Comparison of ENCODE assay signal across 8 cellular contexts in genomic region chr20:20743511-20744169, GRCh38. TPM values are rescaled to one million over a fixed set of nuclear protein-coding genes. Genes with fewer than 3 reads are reported as not detected.
DNase-seq lines count a peak whose midpoint lies in the region; ATAC-seq and TF ChIP-seq lines count a peak whose summit lies in the region.

No MANE protein-coding gene starts in this region.

- H3K4me1 ChIP-seq in gastroesophageal sphincter, result peaks cover 0 to 50% (median 4%) of the 10 kb centered on the region in 3 donors

- TF ChIP-seq POLR2A in gastroesophageal sphincter (IDR thresholded peaks at IDR 0.05), result no peak

- peak; percentile 93 for ATAC-seq in gastroesophageal sphincter

- no peak for TF ChIP-seq EP300 in gastroesophageal sphincter (IDR thresholded peaks at IDR 0.05)

- DNase-seq in NCI-H2171 treated with DMSO at 0.1 percent for 48 hours (lab: John Stamatoyannopoulos, UW) (peak; percentile 10), NCI-H2171 (lab: John Stamatoyannopoulos, UW) (no peak), RWPE1 (ENCODE audit: low spot score) (no peak), occipital lobe (lab: John Stamatoyannopoulos, UW) (peak; percentile 37), NCI-H187 (lab: John Stamatoyannopoulos, UW) (no peak)
- no peak for DNase-seq in activated CD4-positive, alpha-beta T cell treated with anti-CD3 and anti-CD28 coated beads, Interleukin-2, amount 50 U/mL, for 4 hours
- no peak for DNase-seq in activated CD4-positive, alpha-beta T cell treated with anti-CD3 and anti-CD28 coated beads, Interleukin-2, amount 50 U/mL, for 1 hour

- WGBS in gastroesophageal sphincter (ENCODE audit: low coverage in 1 of 2), 2 donors, result 6 to 27% methylated on average over 7 to 10 of the region's 15 CpGs

- peaks cover 0 to 4% (median 0%) of the 10 kb centered on the region in 3 donors for H3K9me3 ChIP-seq in gastroesophageal sphincter

- CTCF ChIA-PET in RWPE1 (lab: Yijun Ruan, JAX), result no interaction called here

- no peaks in the 10 kb centered on the region for H3K36me3 ChIP-seq in gastroesophageal sphincter

- H3K4me3 ChIP-seq in gastroesophageal sphincter, result no peak overlapping the region

- POLR2A ChIA-PET in RWPE1 (lab: Yijun Ruan, JAX; ENCODE audit: low non-redundant PET), result no interaction called here

- no peaks in the 10 kb centered on the region for H3K27me3 ChIP-seq in gastroesophageal sphincter

- H3K27ac ChIP-seq in RWPE1 (peak overlapping the region; percentile 81), gastroesophageal sphincter (peak overlapping the region; percentile 47 to 81 (median 68))

- TF ChIP-seq CTCF in RWPE1 (conservative IDR thresholded peaks at IDR 0.05; ENCODE audit: low read depth) (no peak), gastroesophageal sphincter (IDR thresholded peaks at IDR 0.05) (no peak)

RNA-seq across cellular contexts. Expression of gene RALGAPA2, which starts 31.2 kb away (rescaled TPM):
- total RNA-seq in gastroesophageal sphincter (10 to 100 TPM; 18.4 to 27.4 (median 25.2) TPM), occipital lobe (63.9 TPM)

Comparison
In these comparisons a context has a peak if more than half of its experiments do, and no peak if none do; other contexts are left out.
1. DNase-seq: peak in NCI-H2171 treated with DMSO at 0.1 percent for 48 hours (single experiment) and occipital lobe (single experiment); none in NCI-H2171 (single experiment), RWPE1 (single experiment), activated CD4-positive, alpha-beta T cell treated with anti-CD3 and anti-CD28 coated beads, Interleukin-2, amount 50 U/mL, for 4 hours (0 of 2), NCI-H187 (0 of 2) and activated CD4-positive, alpha-beta T cell treated with anti-CD3 and anti-CD28 coated beads, Interleukin-2, amount 50 U/mL, for 1 hour (single experiment).